Comparison of ENCODE assay signal across 7 cellular contexts in genomic region chr5:141968914-141969608, GRCh38. TPM values are rescaled to one million over a fixed set of nuclear protein-coding genes. Genes with fewer than 3 reads are reported as not detected.
DNase-seq lines count a peak whose midpoint lies in the region; ATAC-seq and TF ChIP-seq lines count a peak whose summit lies in the region.

RNF14 (plus strand) TSS chr5:141969105; CDS start chr5:141973589, 4,484 bp downstream.

- intact Hi-C loops in right cardiac atrium (cut with DNase I) = no loop called here

- DNase-seq in GM13977 (ENCODE audit: low spot score) (peak; percentile 94), NCI-H146 treated with DMSO at 0.1 percent for 48 hours (lab: John Stamatoyannopoulos, UW; ENCODE audit: unreplicated experiment) (peak; percentile 58), T-helper 17 cell (peak; percentile 90 to 93 (median 91)), right cardiac atrium (peak; percentile 96 to 98 (median 98)), renal cortical epithelial cell (ENCODE audit: low read depth) (peak; percentile 73)

- H3K27me3 Mint-ChIP-seq in T-helper 17 cell = no peaks in the 10 kb centered on the region

- WGBS in right cardiac atrium = under 1% methylated on average over 63 of the region's 63 CpGs

- no peaks in the 10 kb centered on the region for H3K27me3 ChIP-seq in right cardiac atrium (ENCODE audit: control insufficient read depth, insufficient read depth)

- ATAC-seq in HG02852 (IDR thresholded peaks at IDR 0.05; ENCODE audit: unreplicated experiment) (peak; percentile 89), T-helper 17 cell (peak; percentile 98), right cardiac atrium (peak; percentile 99)

- peak within 1 kb of the TSS; percentile 96 for H3K27ac Mint-ChIP-seq in T-helper 17 cell

- H3K4me1 ChIP-seq in right cardiac atrium (ENCODE audit: control insufficient read depth, insufficient read depth, low read length) = no peaks in the 10 kb centered on the region

- in situ Hi-C loops in GM13977 (cut with MboI; ENCODE audit: low pct_unique_long_range_greater_than_20kb, low sequenced_read_pairs, unreplicated experiment) = loop anchor here (25.0 kb wide), 1 partner anchor 282 kb away; the partner anchor contains the start of gene ARAP3

- H3K36me3 Mint-ChIP-seq in T-helper 17 cell (ENCODE audit: low read depth) = peaks cover 2% of the 10 kb centered on the region

- peak; percentile 92 for TF ChIP-seq CTCF in GM13977 (IDR thresholded peaks at IDR 0.05; ENCODE audit: extremely low read depth, insufficient read depth, missing control alignments)

- H3K27ac ChIP-seq in angular gyrus (ENCODE audit: low read depth, low read length) (peak within 1 kb of the TSS; percentile 93), right cardiac atrium (ENCODE audit: low read length) (peak within 1 kb of the TSS; percentile 89)

- H3K4me3 Mint-ChIP-seq in T-helper 17 cell = peak within 1 kb of the TSS; percentile 98

- H3K4me3 ChIP-seq in right cardiac atrium (ENCODE audit: low read length) = peak within 1 kb of the TSS; percentile 64

- peaks cover 34% of the 10 kb centered on the region for H3K4me1 Mint-ChIP-seq in T-helper 17 cell

- H3K9me3 ChIP-seq in T-helper 17 cell (ENCODE audit: control insufficient read depth, low read length, poor library complexity, severe bottlenecking) (no peaks in the 10 kb centered on the region), right cardiac atrium (ENCODE audit: control insufficient read depth, low read length) (no peaks in the 10 kb centered on the region)

RNA-seq across cellular contexts. Expression of gene RNF14, which starts in this region (rescaled TPM):
- total RNA-seq in T-helper 17 cell (10 to 100 TPM; 16.5 to 18.7 TPM), right cardiac atrium (100 to 1,000 TPM in 2 of 4 donors, 10 to 100 TPM in 2; 90.7 to 105 (median 97.7) TPM), renal cortical epithelial cell (86.3 and 113 TPM in 2 replicates)
- polyA plus RNA-seq in right cardiac atrium = 36.3 TPM

Comparison
In these comparisons a context has a peak if more than half of its experiments do, and no peak if none do; other contexts are left out.
1. Peak in every context shown above with its lines: DNase-seq, ATAC-seq, H3K4me3 ChIP-seq and H3K27ac ChIP-seq.